ENCODE assay signal across 8 cellular contexts in the genomic region with DNA sequence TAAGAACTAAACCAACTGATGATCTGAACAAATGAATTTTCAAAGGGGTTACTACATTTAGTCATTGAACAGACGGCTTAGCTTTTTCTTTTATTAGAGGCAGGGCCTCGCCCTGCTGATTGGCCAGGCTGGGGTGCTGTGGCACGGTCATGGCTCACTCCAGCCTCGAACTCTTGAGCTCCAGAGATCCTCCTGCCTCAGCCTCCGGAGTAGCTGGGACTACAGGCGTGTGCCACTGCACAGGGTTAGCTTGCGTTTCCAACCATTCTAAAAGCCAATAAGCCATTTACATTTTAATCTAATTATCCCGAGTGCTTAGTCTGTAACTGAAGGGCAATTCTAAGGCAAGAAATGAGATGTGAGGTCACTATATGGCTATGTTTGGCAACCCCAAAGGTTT. TPM values are rescaled to one million over a fixed set of nuclear protein-coding genes. Genes with fewer than 3 reads are reported as not detected.
DNase-seq lines count a peak whose midpoint lies in the region; ATAC-seq, FAIRE-seq and TF ChIP-seq lines count a peak whose summit lies in the region.

No MANE protein-coding gene starts in this region.

- H3K4me3 ChIP-seq in H7 (ENCODE audit: insufficient read depth, low read depth, low read length), result peak overlapping the region; percentile 98

- FAIRE-seq in H54 (lab: Jason Lieb, UNC), result no peak

- TF ChIP-seq POLR2A in H54 (IDR thresholded peaks at IDR 0.05; ENCODE audit: low read depth, low read length), result no peak

- H3K27ac Mint-ChIP-seq in endothelial cell (ENCODE audit: unreplicated experiment) (peak overlapping the region; percentile 100), osteocyte (ENCODE audit: unreplicated experiment) (peak overlapping the region; percentile 99)

- H3K36me3 ChIP-seq in H7 (replicated peaks; ENCODE audit: control insufficient read depth, insufficient read depth, low read length), result no peaks in the 10 kb centered on the region

- H3K9me3 Mint-ChIP-seq in endothelial cell (ENCODE audit: unreplicated experiment) (no peaks in the 10 kb centered on the region), osteocyte (ENCODE audit: unreplicated experiment) (no peaks in the 10 kb centered on the region)

- H3K27me3 ChIP-seq in H7 (ENCODE audit: control insufficient read depth, insufficient read depth, low read length), result no peaks in the 10 kb centered on the region

- H3K27me3 Mint-ChIP-seq in endothelial cell (ENCODE audit: unreplicated experiment), result peaks cover 16% of the 10 kb centered on the region
- H3K27me3 Mint-ChIP-seq in osteocyte (ENCODE audit: unreplicated experiment), result no peaks in the 10 kb centered on the region

- ATAC-seq in SK-N-SH treated with all-trans-retinoic acid at 6 μM for 48 hours (no peak), HG03439 (IDR thresholded peaks at IDR 0.05; ENCODE audit: unreplicated experiment) (no peak), HG02981 (IDR thresholded peaks at IDR 0.05; ENCODE audit: unreplicated experiment) (no peak), GM21367 (IDR thresholded peaks at IDR 0.05; ENCODE audit: unreplicated experiment) (no peak)

- no peak for TF ChIP-seq CTCF in endothelial cell (IDR thresholded peaks at IDR 0.05; ENCODE audit: unreplicated experiment)
- no peak for TF ChIP-seq CTCF in osteocyte (IDR thresholded peaks at IDR 0.05)

- DNase-seq in H7 (no peak), endothelial cell (ENCODE audit: low spot score) (no peak), osteocyte (ENCODE audit: extremely low spot score, unreplicated experiment) (no peak), H54 (ENCODE audit: insufficient read length, low spot score) (no peak)

- peaks cover 23% of the 10 kb centered on the region for H3K4me1 Mint-ChIP-seq in endothelial cell (ENCODE audit: unreplicated experiment)
- peaks cover 16% of the 10 kb centered on the region for H3K4me1 Mint-ChIP-seq in osteocyte (ENCODE audit: unreplicated experiment)

- H3K4me3 Mint-ChIP-seq in endothelial cell (ENCODE audit: unreplicated experiment) (peak overlapping the region; percentile 99), osteocyte (ENCODE audit: unreplicated experiment) (peak overlapping the region; percentile 98)

- H3K36me3 Mint-ChIP-seq in endothelial cell (ENCODE audit: low read depth, unreplicated experiment) (peaks cover 12% of the 10 kb centered on the region), osteocyte (ENCODE audit: unreplicated experiment) (peaks cover 1% of the 10 kb centered on the region)

TF ChIP-seq in SK-N-SH treated with all-trans-retinoic acid at 6 μM for 48 hours, 23 proteins besides CTCF, POLR2A, EP300 and RAD21:
- TF ChIP-seq ZNF565 (CRISPR knock-in tag; conservative IDR thresholded peaks at IDR 0.05; ENCODE audit: low read depth) (0 out of 2 replicates have a peak, but pooled peaks have one; percentile 44), ZNF70 (CRISPR knock-in tag; IDR thresholded peaks at IDR 0.05) (0 out of 2 replicates have a peak, but pooled peaks have one; percentile 8), CSDC2 (CRISPR knock-in tag; IDR thresholded peaks at IDR 0.05) (no peak)

RNA-seq across cellular contexts. Expression of gene CDK13, which starts 1.7 kb away (rescaled TPM):
- total RNA-seq in H7 (2014; rRNA removed; shearing (Covaris generic)), result 30.6 and 48.5 TPM in 2 replicates
- total RNA-seq in endothelial cell (ENCODE audit: unreplicated experiment) (52.9 TPM), osteocyte (58.7 and 60.6 TPM in 2 replicates)
